ENCODE assay signal across 13 cellular contexts in the genomic region with DNA sequence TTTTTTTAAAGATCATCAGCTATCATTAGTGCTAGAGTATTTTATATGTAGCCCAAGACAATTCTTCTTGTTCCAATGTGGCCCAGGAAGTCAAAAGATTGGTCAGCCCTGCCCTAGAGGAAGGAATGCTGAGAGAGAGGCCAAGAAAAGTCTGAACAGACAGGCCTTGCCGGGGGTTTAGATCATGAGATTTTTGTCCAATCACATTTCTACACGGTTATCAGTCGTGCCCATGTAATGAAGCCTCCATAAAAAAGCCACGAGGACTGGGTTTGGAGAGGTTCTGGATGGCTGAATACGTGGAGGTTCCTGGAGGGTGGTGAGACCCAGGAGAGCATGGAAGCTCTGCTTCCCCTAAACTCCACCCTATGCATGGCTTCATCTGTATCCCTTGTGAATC. TPM values are rescaled to one million over a fixed set of nuclear protein-coding genes. Genes with fewer than 3 reads are reported as not detected.
DNase-seq lines count a peak whose midpoint lies in the region; ATAC-seq, FAIRE-seq and TF ChIP-seq lines count a peak whose summit lies in the region.
"Had no signal": no experiment of that assay in that cellular context is flagged by ENCODE, and none has a peak within 500 bp of the region (broad histone marks: within the 10 kb centered on the region; RNA-seq: fewer than 3 reads in every experiment).

No MANE protein-coding gene starts in this region.

- H2BK15ac ChIP-seq in IMR-90 (ENCODE audit: low read depth, low read length), result peak overlapping the region; percentile 85; the same call in 2 of the 3 replicates

- H2BK5ac ChIP-seq in IMR-90 (ENCODE audit: low read depth, low read length, poor library complexity, severe bottlenecking), result peak overlapping the region; percentile 49

- TF ChIP-seq POLR2A in IMR-90 (IDR thresholded peaks at IDR 0.05; ENCODE audit: low read depth, low read length) (no peak), GM12892 (IDR thresholded peaks at IDR 0.05; ENCODE audit: low read depth, low read length) (no peak)

- peak overlapping the region; percentile 24; the same call in 1 of the 2 replicates for H4K5ac ChIP-seq in IMR-90 (ENCODE audit: low read depth, low read length)

- dilution Hi-C loops in IMR-90 (cut with HindIII; ENCODE audit: low sequenced_read_pairs, unreplicated experiment), result no loop called here

- peak overlapping the region; percentile 50; the same call in 1 of the 2 replicates for H4K91ac ChIP-seq in IMR-90 (ENCODE audit: insufficient read depth, low read depth, low read length)

- CTCF ChIA-PET in IMR-90 (lab: Yijun Ruan, JAX), result no interaction called here

- no peak for ATAC-seq in IMR-90 (ENCODE audit: low read depth)
- no peak for ATAC-seq in GM21786 (IDR thresholded peaks at IDR 0.05; ENCODE audit: unreplicated experiment)
- no peak for ATAC-seq in HG02870 (IDR thresholded peaks at IDR 0.05; ENCODE audit: unreplicated experiment)
- ATAC-seq: stimulated activated memory B cell treated with anti-CD40 and anti-IgM and Interleukin-4, amounts not matched to agents 10 μg/mL and 1 μg/mL and 100 μg/mL, for 72 hours had no signal

- H3K9me1 ChIP-seq in IMR-90 (ENCODE audit: insufficient read depth, low read length), result peaks cover 25% of the 10 kb centered on the region

- BruUV-seq in IMR-90 (replicated peaks; lab: Mats Ljungman, UMichigan), result no TSS peak

- in situ Hi-C loops in IMR-90 (cut with MboI; ENCODE audit: low sequenced_read_pairs) (loop anchor here (25.0 kb wide), 1 partner anchor 585 kb away; no protein-coding TSS in a partner anchor), astrocyte of the cerebellum (cut with HindIII; ENCODE audit: low sequenced_read_pairs) (no loop called here)

- H3K36me3 ChIP-seq in IMR-90 (ENCODE audit: control insufficient read depth, insufficient read depth, low read length), result no peaks in the 10 kb centered on the region

- no peak overlapping the region for H2AFZ ChIP-seq in IMR-90 (replicated peaks; ENCODE audit: low read length, poor library complexity)

- peak overlapping the region in 1 of 2 experiments; percentile 80; a peak in 1 of 4 replicates for H4K8ac ChIP-seq in IMR-90 (ENCODE audit: low read depth in 2 of 2, low read length in 2 of 2)

- no peaks in the 10 kb centered on the region for H3K27me3 ChIP-seq in IMR-90 (ENCODE audit: control insufficient read depth, insufficient read depth, low read length)

- no peaks in the 10 kb centered on the region for H4K20me1 ChIP-seq in IMR-90 (ENCODE audit: insufficient read depth, low read length)

- no peak overlapping the region for H3K9ac ChIP-seq in IMR-90 (ENCODE audit: low read depth, low read length)

- POLR2A ChIA-PET in IMR-90 (lab: Charles Lee; ENCODE audit: unreplicated experiment), result no interaction called here

- no peak overlapping the region for H3K27ac ChIP-seq in IMR-90 (ENCODE audit: insufficient read depth, low read length)
- H3K27ac ChIP-seq: HL-60 had no signal

- H3K4me3 ChIP-seq in IMR-90 (ENCODE audit: insufficient read depth, low read depth, low read length) (no peak overlapping the region), astrocyte of the cerebellum (ENCODE audit: low read depth, low read length) (no peak overlapping the region)

- H3K4ac ChIP-seq in IMR-90 (ENCODE audit: low read depth, low read length), result peak overlapping the region; percentile 84

- peaks cover 0 to 5% of the 10 kb centered on the region in 2 experiments; a peak in 1 of 4 replicates for H3K79me1 ChIP-seq in IMR-90 (ENCODE audit: low read depth in 1 of 2, low read length in 2 of 2)

- peak overlapping the region; percentile 48 for H3K14ac ChIP-seq in IMR-90 (replicated peaks; ENCODE audit: low read depth, low read length)

- peak overlapping the region; percentile 77 for H2BK20ac ChIP-seq in IMR-90 (ENCODE audit: low read depth, low read length)

- no peak for FAIRE-seq in GM12892 (lab: Jason Lieb, UNC)

- no peak overlapping the region for H2AK9ac ChIP-seq in IMR-90 (replicated peaks; ENCODE audit: low read depth, low read length, poor library complexity)

- H2AK5ac ChIP-seq in IMR-90 (ENCODE audit: low read depth, low read length), result peak overlapping the region; percentile 95; the same call in 1 of the 2 replicates

- 0 out of 2 replicates have a peak overlapping the region, but pooled peaks have one; percentile 3 for H3K23ac ChIP-seq in IMR-90 (ENCODE audit: low read depth, low read length)

- H2BK120ac ChIP-seq in IMR-90 (ENCODE audit: low read depth, low read length), result peak overlapping the region; percentile 87

- intact Hi-C loops in IMR-90 (cut with micrococcal nuclease), result no loop called here

- H3K56ac ChIP-seq in IMR-90 (ENCODE audit: extremely low read depth, insufficient read depth, low read length), result no peak overlapping the region

- H3K4me1 ChIP-seq in IMR-90 (ENCODE audit: control insufficient read depth, insufficient read depth, low read length), result peaks cover 13% of the 10 kb centered on the region

- H3K18ac ChIP-seq in IMR-90 (ENCODE audit: low read depth, low read length), result peak overlapping the region; percentile 1; the same call in 1 of the 2 replicates

- no peak for TF ChIP-seq RAD21 in IMR-90 (IDR thresholded peaks at IDR 0.05; ENCODE audit: low read length)

- no peak overlapping the region for H3K4me2 ChIP-seq in IMR-90 (ENCODE audit: low read depth, low read length)

- no peak for DNase-seq in AG09319 (ENCODE audit: extremely low read depth, low read depth)
- peak; percentile 34 for DNase-seq in IMR-90
- no peak for DNase-seq in astrocyte of the cerebellum (ENCODE audit: low read depth)
- DNase-seq in kidney tubule cell (ENCODE audit: low spot score), result peak; percentile 70
- no peak for DNase-seq in GM12892 (ENCODE audit: insufficient read length)
- DNase-seq in cerebellar nuclear complex (lab: John Stamatoyannopoulos, UW), result no peak
- DNase-seq: activated CD4-positive, CD25-positive, alpha-beta regulatory T cell; naive B cell; NCI-H187 treated with DMSO at 0.1 percent for 48 hours had no signal

- no peaks in the 10 kb centered on the region for H3K9me3 ChIP-seq in IMR-90 (ENCODE audit: control insufficient read depth, insufficient read depth, low read length)

- WGBS in IMR-90 (ENCODE audit: extremely low coverage in 2 of 2, insufficient read length in 1 of 2), 2 experiments, result 100% methylated on average over 1 of the region's 5 CpGs; no CpG with 5 or more reads in 1 of the 2 experiments

- TF ChIP-seq CTCF in AG09319 (IDR thresholded peaks at IDR 0.05; ENCODE audit: low read depth, low read length), result peak; percentile 12
- peak; percentile 33 for TF ChIP-seq CTCF in IMR-90 (conservative IDR thresholded peaks at IDR 0.05; ENCODE audit: low read depth, low read length)
- TF ChIP-seq CTCF in astrocyte of the cerebellum (IDR thresholded peaks at IDR 0.05; ENCODE audit: low read depth, low read length, missing control alignments), result peak; percentile 39

TF ChIP-seq in IMR-90, 13 proteins besides CTCF, POLR2A, EP300 and RAD21:
- TF ChIP-seq SMC3 (IDR thresholded peaks at IDR 0.05; ENCODE audit: low read depth, low read length), result no peak
- no peak for TF ChIP-seq FOS (IDR thresholded peaks at IDR 0.05; ENCODE audit: low read depth, low read length)
- TF ChIP-seq BHLHE40 (IDR thresholded peaks at IDR 0.05; ENCODE audit: low read depth, low read length), result no peak
- TF ChIP-seq, protein P1, sequence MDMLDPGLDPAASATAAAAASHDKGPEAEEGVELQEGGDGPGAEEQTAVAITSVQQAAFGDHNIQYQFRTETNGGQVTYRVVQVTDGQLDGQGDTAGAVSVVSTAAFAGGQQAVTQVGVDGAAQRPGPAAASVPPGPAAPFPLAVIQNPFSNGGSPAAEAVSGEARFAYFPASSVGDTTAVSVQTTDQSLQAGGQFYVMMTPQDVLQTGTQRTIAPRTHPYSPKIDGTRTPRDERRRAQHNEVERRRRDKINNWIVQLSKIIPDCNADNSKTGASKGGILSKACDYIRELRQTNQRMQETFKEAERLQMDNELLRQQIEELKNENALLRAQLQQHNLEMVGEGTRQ (IDR thresholded peaks at IDR 0.05; ENCODE audit: low read depth, low read length), result no peak
- TF ChIP-seq MAFK (IDR thresholded peaks at IDR 0.05; ENCODE audit: low read depth, low read length), result no peak
- no peak for TF ChIP-seq CEBPB (IDR thresholded peaks at IDR 0.05; ENCODE audit: low read depth, low read length)
- no peak for TF ChIP-seq MXI1 (IDR thresholded peaks at IDR 0.05; ENCODE audit: borderline replicate concordance, low read depth, low read length)
- TF ChIP-seq NFE2L2 (IDR thresholded peaks at IDR 0.05; ENCODE audit: low read depth, low read length), result no peak
- TF ChIP-seq, protein P2, sequence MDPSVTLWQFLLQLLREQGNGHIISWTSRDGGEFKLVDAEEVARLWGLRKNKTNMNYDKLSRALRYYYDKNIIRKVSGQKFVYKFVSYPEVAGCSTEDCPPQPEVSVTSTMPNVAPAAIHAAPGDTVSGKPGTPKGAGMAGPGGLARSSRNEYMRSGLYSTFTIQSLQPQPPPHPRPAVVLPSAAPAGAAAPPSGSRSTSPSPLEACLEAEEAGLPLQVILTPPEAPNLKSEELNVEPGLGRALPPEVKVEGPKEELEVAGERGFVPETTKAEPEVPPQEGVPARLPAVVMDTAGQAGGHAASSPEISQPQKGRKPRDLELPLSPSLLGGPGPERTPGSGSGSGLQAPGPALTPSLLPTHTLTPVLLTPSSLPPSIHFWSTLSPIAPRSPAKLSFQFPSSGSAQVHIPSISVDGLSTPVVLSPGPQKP (IDR thresholded peaks at IDR 0.05; ENCODE audit: borderline replicate concordance, low read depth, low read length), result no peak
- TF ChIP-seq RCOR1 (IDR thresholded peaks at IDR 0.05; ENCODE audit: insufficient replicate concordance, low read length), result no peak
- TF ChIP-seq CHD1 (IDR thresholded peaks at IDR 0.05; ENCODE audit: low read depth, low read length), result no peak
- no peak for TF ChIP-seq RFX5 (IDR thresholded peaks at IDR 0.05; ENCODE audit: low read depth, low read length)
- no peak for TF ChIP-seq MAZ (IDR thresholded peaks at IDR 0.05; ENCODE audit: borderline replicate concordance, low read depth, low read length)

RNA-seq across cellular contexts. Expression of gene ENO1, which starts 24.3 kb away (rescaled TPM):
- total RNA-seq in IMR-90 (2012; rRNA removed), result 2,952 and 3,643 TPM in 2 replicates
- 2,094 and 2,125 TPM in 2 replicates for polyA plus RNA-seq in IMR-90 (2012; rRNA removed)
- 1,308 and 1,582 TPM in 2 replicates for polyA plus RNA-seq in IMR-90 (2012; cell fraction: cytosol; rRNA removed)
- 1,133 and 1,170 TPM in 2 replicates for polyA plus RNA-seq in IMR-90 (2012; cell fraction: nucleus; rRNA removed; ENCODE audit: low replicate concordance)
- polyA plus RNA-seq in GM12892 (2012; ENCODE audit: missing spikeins), result 2,713 TPM

RNA-seq across cellular contexts. Expression of gene CA6, which starts 42.9 kb away (rescaled TPM):
- total RNA-seq in IMR-90 (2012; rRNA removed), result not detected in 2 replicates
- not detected in 2 replicates for polyA plus RNA-seq in IMR-90 (2012; rRNA removed)
- not detected in 2 replicates for polyA plus RNA-seq in IMR-90 (2012; cell fraction: cytosol; rRNA removed)
- polyA plus RNA-seq in IMR-90 (2012; cell fraction: nucleus; rRNA removed; ENCODE audit: low replicate concordance), result not detected in 2 replicates
- polyA plus RNA-seq in GM12892 (2012; ENCODE audit: missing spikeins), result not detected

Comparison
In these comparisons a context has a peak if more than half of its experiments do, and no peak if none do; other contexts are left out.
1. DNase-seq: peak in IMR-90 (single experiment) and kidney tubule cell (single experiment); none in AG09319 (single experiment), astrocyte of the cerebellum (single experiment), GM12892 (single experiment) and cerebellar nuclear complex (0 of 2).
2. Peak in every context shown above with its lines, with median percentiles within 50 percentile points of each other: CTCF ChIP-seq.